Comparison of ENCODE assay signal across 23 cellular contexts in genomic region chr10:14510346-14510745, GRCh38.
"Had no signal": no experiment of that assay in that cellular context is flagged by ENCODE, and none has a peak within 500 bp of the region (broad histone marks: within the 10 kb centered on the region; RNA-seq: fewer than 3 reads in every experiment).

No MANE protein-coding gene starts in this region.

- ATAC-seq: natural killer cell treated with Interleukin-12 subunit alpha and Interleukin-12 subunit beta and Interleukin-15 and Interleukin-18, amount 100 ng/mL, for 72 hours; right lobe of liver; stimulated activated memory B cell treated with anti-CD40 and anti-IgM and Interleukin-4, amounts not matched to agents 10 μg/mL and 1 μg/mL and 100 μg/mL, for 72 hours; stimulated activated naive CD8-positive, alpha-beta T cell treated with anti-CD3 and anti-CD28 coated beads, Interleukin-15, amount 100 ng/mL, for 72 hours had no signal

- H3K36me3 ChIP-seq: right atrium auricular region, uterus had no signal

- H3K4me3 ChIP-seq: left ventricle myocardium inferior, lung, ovary, right atrium auricular region, right lobe of liver, smooth muscle cell, tibial nerve, uterus had no signal

- H3K27me3 Mint-ChIP-seq: naive B cell; natural killer cell treated with Interleukin-12 subunit alpha and Interleukin-12 subunit beta and Interleukin-15 and Interleukin-18, amount 100 ng/mL, for 72 hours; progenitor cell of endocrine pancreas; stimulated activated memory B cell treated with anti-CD40 and anti-IgM and Interleukin-4, amounts not matched to agents 10 μg/mL and 1 μg/mL and 100 μg/mL, for 72 hours; stimulated activated naive CD8-positive, alpha-beta T cell treated with anti-CD3 and anti-CD28 coated beads, Interleukin-15, amount 100 ng/mL, for 72 hours; type B pancreatic cell had no signal

- H3K4me1 Mint-ChIP-seq: mesothelial cell of epicardium had no signal

- DNase-seq: islet precursor cell; left ventricle myocardium inferior; mesendoderm; naive B cell; ovary; right lobe of liver; stimulated activated CD4-positive, alpha-beta T cell treated with anti-CD3 and anti-CD28 coated beads, Interleukin-1b, Interleukin-23, amount 100 ng/mL, for 48 hours; stimulated activated CD4-positive, alpha-beta T cell treated with anti-CD3 and anti-CD28 coated beads, Interleukin-2, amount 100 ng/mL, for 48 hours; stimulated activated CD4-positive, alpha-beta T cell treated with anti-CD3 and anti-CD28 coated beads, Interleukin-4, amount 100 ng/mL, for 4 hours; stimulated activated CD8-positive, alpha-beta memory T cell treated with anti-CD3 and anti-CD28 coated beads, Interleukin-4, amount 100 ng/mL, for 48 hours; stimulated activated naive CD4-positive, alpha-beta T cell treated with Interleukin-2 at 50 U/mL for 16 hours; stimulated activated naive CD8-positive, alpha-beta T cell treated with anti-CD3 and anti-CD28 coated beads, Interleukin-15, amount 100 ng/mL, for 72 hours; substantia nigra; uterus had no signal

- H3K9me3 ChIP-seq: ovary, right lobe of liver, uterus had no signal

- H3K4me3 Mint-ChIP-seq: mesothelial cell of epicardium; naive B cell; natural killer cell treated with Interleukin-12 subunit alpha and Interleukin-12 subunit beta and Interleukin-15 and Interleukin-18, amount 100 ng/mL, for 72 hours; stimulated activated memory B cell treated with anti-CD40 and anti-IgM and Interleukin-4, amounts not matched to agents 10 μg/mL and 1 μg/mL and 100 μg/mL, for 72 hours; stimulated activated naive CD8-positive, alpha-beta T cell treated with anti-CD3 and anti-CD28 coated beads, Interleukin-15, amount 100 ng/mL, for 72 hours; type B pancreatic cell had no signal

- H3K27ac Mint-ChIP-seq: mesothelial cell of epicardium; natural killer cell treated with Interleukin-12 subunit alpha and Interleukin-12 subunit beta and Interleukin-15 and Interleukin-18, amount 100 ng/mL, for 72 hours; progenitor cell of endocrine pancreas; stimulated activated memory B cell treated with anti-CD40 and anti-IgM and Interleukin-4, amounts not matched to agents 10 μg/mL and 1 μg/mL and 100 μg/mL, for 72 hours; type B pancreatic cell had no signal

- H3K27me3 ChIP-seq: ovary, right atrium auricular region, right lobe of liver, tibial nerve, uterus had no signal

- H3K4me1 ChIP-seq: left ventricle myocardium inferior, right atrium auricular region, right lobe of liver, uterus had no signal

- H3K9me3 Mint-ChIP-seq: natural killer cell treated with Interleukin-12 subunit alpha and Interleukin-12 subunit beta and Interleukin-15 and Interleukin-18, amount 100 ng/mL, for 72 hours had no signal
